ENCODE assay signal across 9 cellular contexts in genomic region chr19:5719274-5719960, GRCh38. TPM values are rescaled to one million over a fixed set of nuclear protein-coding genes. Genes with fewer than 3 reads are reported as not detected.
DNase-seq lines count a peak whose midpoint lies in the region; TF ChIP-seq lines count a peak whose summit lies in the region.
"Had no signal": no experiment of that assay in that cellular context is flagged by ENCODE, and none has a peak within 500 bp of the region (broad histone marks: within the 10 kb centered on the region; RNA-seq: fewer than 3 reads in every experiment).

No MANE protein-coding gene starts in this region.

- TF ChIP-seq POLR2A in spleen (IDR thresholded peaks at IDR 0.05) = peak in 1 of 3 donors; percentile 8

- H3K36me3 Mint-ChIP-seq in IgD-negative memory B cell = no peaks in the 10 kb centered on the region

- peak overlapping the region; percentile 88 to 96 (median 96) for H3K4me3 Mint-ChIP-seq in IgD-negative memory B cell

- peak overlapping the region; percentile 75 for H3K27ac ChIP-seq in iPS-20b (ENCODE audit: low read length)
- H3K27ac ChIP-seq in spleen = peak overlapping the region; percentile 91 to 96 (median 93)

- no peaks in the 10 kb centered on the region for H3K9me3 Mint-ChIP-seq in IgD-negative memory B cell

- H3K36me3 ChIP-seq in adipocyte (ENCODE audit: control insufficient read depth, insufficient read depth, low read length, severe bottlenecking) = no peaks in the 10 kb centered on the region
- peaks cover 20% of the 10 kb centered on the region for H3K36me3 ChIP-seq in iPS-20b (ENCODE audit: insufficient read depth, low read depth, low read length)
- H3K36me3 ChIP-seq in spleen = peaks cover 0 to 27% (median under 1%) of the 10 kb centered on the region in 6 donors

- DNase-seq in activated CD4-positive, alpha-beta T cell treated with anti-CD3 and anti-CD28 coated beads for 48 hours = peak; percentile 57
- no peak for DNase-seq in activated CD4-positive, alpha-beta T cell treated with anti-CD3 and anti-CD28 coated beads for 4 hours
- peak; percentile 80 for DNase-seq in adipocyte (ENCODE audit: low read depth)
- DNase-seq in spleen = no peak
- DNase-seq in RKO (ENCODE audit: low spot score) = no peak
- DNase-seq in occipital lobe (lab: John Stamatoyannopoulos, UW) = no peak

- peak overlapping the region; percentile 97 for H3K9ac ChIP-seq in adipocyte (ENCODE audit: low read length)
- peak overlapping the region; percentile 99 for H3K9ac ChIP-seq in iPS-20b (ENCODE audit: low read depth, low read length)

- H3K4me1 ChIP-seq in adipocyte (ENCODE audit: control insufficient read depth, insufficient read depth, low read length) (peaks cover 16% of the 10 kb centered on the region), iPS-20b (ENCODE audit: insufficient read depth, low read length) (no peaks in the 10 kb centered on the region), spleen (peaks cover 18 to 52% (median 37%) of the 10 kb centered on the region in 6 donors)

- 0 to 1% (median 1%) methylated on average over 28 to 58 of the region's 58 CpGs for WGBS in spleen, 5 donors

- H3K9me3 ChIP-seq in adipocyte (ENCODE audit: control insufficient read depth, low read length) = no peaks in the 10 kb centered on the region
- no peaks in the 10 kb centered on the region for H3K9me3 ChIP-seq in iPS-20b (ENCODE audit: insufficient read depth, low read depth, low read length)
- no peaks in the 10 kb centered on the region for H3K9me3 ChIP-seq in spleen

- H3K27me3 ChIP-seq in adipocyte (replicated peaks; ENCODE audit: control insufficient read depth, insufficient read depth, low read length) (no peaks in the 10 kb centered on the region), iPS-20b (ENCODE audit: insufficient read depth, low read length) (no peaks in the 10 kb centered on the region), spleen (replicated peaks in 1 of 7) (no peaks in the 10 kb centered on the region)

- TF ChIP-seq CTCF in spleen (IDR thresholded peaks at IDR 0.05 in 8 of 11, conservative IDR thresholded peaks at IDR 0.05 in 3 of 11) = no peak

- H3K27ac Mint-ChIP-seq in IgD-negative memory B cell = peak overlapping the region; percentile 97 to 99 (median 98)

- H3K4me3 ChIP-seq in adipocyte (ENCODE audit: low read length) (peak overlapping the region; percentile 96), iPS-20b (ENCODE audit: low read length) (peak overlapping the region; percentile 99), spleen (peak overlapping the region; percentile 79 to 99 (median 89))

- peaks cover 13 to 17% (median 17%) of the 10 kb centered on the region in 3 donors for H3K4me1 Mint-ChIP-seq in IgD-negative memory B cell

- intact Hi-C loops in spleen (cut with DNase I; ENCODE audit: low total_unique reads) = no loop called here

- H3K27me3 Mint-ChIP-seq in IgD-negative memory B cell = no peaks in the 10 kb centered on the region

RNA-seq across cellular contexts. Expression of gene LONP1, which starts 0.5 kb away (rescaled TPM):
- polyA plus RNA-seq in IgD-negative memory B cell (38.5 TPM), spleen (10 to 100 TPM; 29.2 to 48.2 (median 42.6) TPM)
- total RNA-seq in spleen (10 to 100 TPM; 33.1 to 65.8 (median 56.5) TPM), occipital lobe (39.6 TPM)

RNA-seq across cellular contexts. Expression of gene CATSPERD, which starts 1.0 kb away (rescaled TPM):
- polyA plus RNA-seq in IgD-negative memory B cell (not detected), spleen (not detected)
- total RNA-seq in spleen (not detected), occipital lobe (not detected)
- total RNA-seq: myocyte had no signal

RNA-seq across cellular contexts. Expression of gene RPL36, which starts 29.3 kb away (rescaled TPM):
- polyA plus RNA-seq in IgD-negative memory B cell (2,640 TPM), spleen (1,000 to 10,000 TPM; 2,501 to 2,825 (median 2,795) TPM)
- total RNA-seq in spleen (100 to 1,000 TPM; 294 to 922 (median 652) TPM), occipital lobe (299 TPM)

RNA-seq across cellular contexts. Expression of gene HSD11B1L, which starts 38.6 kb away (rescaled TPM):
- polyA plus RNA-seq in IgD-negative memory B cell (2.1 TPM), spleen (1 to 10 TPM; 3.3 to 5.5 (median 3.8) TPM)
- total RNA-seq in spleen (1 to 10 TPM; 1.9 to 8.8 (median 3.1) TPM), occipital lobe (16.7 TPM)

RNA-seq across cellular contexts. Expression of gene MICOS13, which starts 39.1 kb away (rescaled TPM):
- polyA plus RNA-seq in IgD-negative memory B cell = 107 TPM
- 10 to 100 TPM; 15.7 to 41.0 (median 36.8) TPM for total RNA-seq in spleen
- 10 to 100 TPM; 71.0 to 89.5 (median 78.0) TPM for polyA plus RNA-seq in spleen
- total RNA-seq in occipital lobe = 16.2 TPM

Comparison
In these comparisons a context has a peak if more than half of its experiments do, and no peak if none do; other contexts are left out.
1. DNase-seq: peak in activated CD4-positive, alpha-beta T cell treated with anti-CD3 and anti-CD28 coated beads for 48 hours (single experiment) and adipocyte (single experiment); none in activated CD4-positive, alpha-beta T cell treated with anti-CD3 and anti-CD28 coated beads for 4 hours (0 of 2), spleen (single experiment), RKO (single experiment) and occipital lobe (single experiment).
2. Peak in every context shown above with its lines, with median percentiles within 50 percentile points of each other: H3K4me3 ChIP-seq.